10 cellular contexts compared by ENCODE assay signal in genomic region chr5:15807861-15808260, GRCh38.
DNase-seq lines count a peak whose midpoint lies in the region; ATAC-seq and TF ChIP-seq lines count a peak whose summit lies in the region.
"Had no signal": no experiment of that assay in that cellular context is flagged by ENCODE, and none has a peak within 500 bp of the region (broad histone marks: within the 10 kb centered on the region; RNA-seq: fewer than 3 reads in every experiment).

No MANE protein-coding gene starts in this region.

- H3K36me3 ChIP-seq in HAP-1 (replicated peaks), result no peaks in the 10 kb centered on the region

- H3K9me3 ChIP-seq in HAP-1, result peaks cover 3% of the 10 kb centered on the region; the same call in 1 of the 2 replicates

- no peaks in the 10 kb centered on the region for H3K27me3 ChIP-seq in foreskin keratinocyte
- H3K27me3 ChIP-seq in HAP-1 (ENCODE audit: low read depth), result no peaks in the 10 kb centered on the region

- H3K27ac ChIP-seq in foreskin keratinocyte, result no peak overlapping the region
- H3K27ac ChIP-seq in RWPE1, result no peak overlapping the region

- POLR2A ChIA-PET in RWPE1 (lab: Yijun Ruan, JAX; ENCODE audit: low non-redundant PET), result no interaction called here

- H3K4me1 ChIP-seq in foreskin keratinocyte, result no peaks in the 10 kb centered on the region
- no peaks in the 10 kb centered on the region for H3K4me1 ChIP-seq in HAP-1

- ATAC-seq in SK-N-SH treated with all-trans-retinoic acid at 6 μM for 48 hours (peak; percentile 97), foreskin keratinocyte (no peak), GM21786 (IDR thresholded peaks at IDR 0.05; ENCODE audit: unreplicated experiment) (no peak)

- H3K4me3 ChIP-seq in HAP-1, result no peak overlapping the region

- in situ Hi-C loops in G401 (cut with HindIII; ENCODE audit: low sequenced_read_pairs) (no loop called here), KBM-7 (cut with MboI; ENCODE audit: low pct_unique_long_range_greater_than_20kb, low sequenced_read_pairs) (no loop called here), HAP-1 (cut with MboI; ENCODE audit: low sequenced_read_pairs) (loop anchor here (25.0 kb wide), 1 partner anchor 179 kb away; no protein-coding TSS in a partner anchor)

- CTCF ChIA-PET in RWPE1 (lab: Yijun Ruan, JAX), result no interaction called here

- peak; percentile 19 for TF ChIP-seq CTCF in foreskin keratinocyte (conservative IDR thresholded peaks at IDR 0.05)
- no peak for TF ChIP-seq CTCF in RWPE1 (conservative IDR thresholded peaks at IDR 0.05; ENCODE audit: low read depth)

- DNase-seq in G401 (ENCODE audit: low spot score) (peak; percentile 98), foreskin keratinocyte (no peak), pulmonary artery endothelial cell (ENCODE audit: low read depth, low spot score) (peak; percentile 68), KBM-7 (no peak), RWPE1 (ENCODE audit: low spot score) (no peak), HAP-1 (ENCODE audit: low spot score in 2 of 2) (no peak)
- DNase-seq: activated CD4-positive, alpha-beta T cell treated with anti-CD3 and anti-CD28 coated beads, Interleukin-2, amount 50 U/mL, for 1 hour; stimulated activated CD4-positive, alpha-beta T cell treated with anti-CD3 and anti-CD28 coated beads, Interleukin-2, amount 100 ng/mL, for 24 hours had no signal

TF ChIP-seq in SK-N-SH treated with all-trans-retinoic acid at 6 μM for 48 hours, 23 proteins besides CTCF, POLR2A, EP300 and RAD21:
- peak; percentile 63 for TF ChIP-seq TSHZ2 (CRISPR knock-in tag; IDR thresholded peaks at IDR 0.05)
- TF ChIP-seq ZC3H10 (CRISPR knock-in tag; IDR thresholded peaks at IDR 0.05), result no peak
- TF ChIP-seq TCF4 (CRISPR knock-in tag; IDR thresholded peaks at IDR 0.05; ENCODE audit: borderline replicate concordance), result peak; percentile 44; the same call in 1 of the 2 replicates

Comparison
In these comparisons a context has a peak if more than half of its experiments do, and no peak if none do; other contexts are left out.
1. DNase-seq: peak in G401 (single experiment) and pulmonary artery endothelial cell (single experiment); none in foreskin keratinocyte (0 of 2), KBM-7 (single experiment), RWPE1 (single experiment) and HAP-1 (0 of 2).